ENCODE assay signal across 20 cellular contexts in genomic region chr11:26793517-26793916, GRCh38.
"Had no signal": no experiment of that assay in that cellular context is flagged by ENCODE, and none has a peak within 500 bp of the region (broad histone marks: within the 10 kb centered on the region; RNA-seq: fewer than 3 reads in every experiment).

No MANE protein-coding gene starts in this region.

- ATAC-seq: Panc1, PC-3 had no signal

- DNase-seq: IMR-90, Karpas-422, KG1, MM.1S, NCI-H1092 treated with DMSO at 0.1 percent for 48 hours, NCI-H1436, NCI-H187, NCI-H2029, NCI-H2081 treated with DMSO at 0.1 percent for 48 hours, NCI-H2171, NCI-H226, NCI-H446, NCI-H510A, NCI-H524 treated with DMSO at 0.1 percent for 48 hours, NCI-H69, NCI-H774, PC-3, SHP77 had no signal

- H3K27ac ChIP-seq: RWPE1 had no signal
